Comparison of ENCODE assay signal across 9 cellular contexts in genomic region chr13:25353344-25353743, GRCh38. TPM values are rescaled to one million over a fixed set of nuclear protein-coding genes. Genes with fewer than 3 reads are reported as not detected.
"Had no signal": no experiment of that assay in that cellular context is flagged by ENCODE, and none has a peak within 500 bp of the region (broad histone marks: within the 10 kb centered on the region; RNA-seq: fewer than 3 reads in every experiment).

No MANE protein-coding gene starts in this region.

- DNase-seq: GDM1, GF-D8 had no signal

- H3K4me3 ChIP-seq: GM12878 had no signal

- FAIRE-seq: G401.6, GM12878, GM12891, GM12892, GM18507, GM19239 had no signal

- ATAC-seq: GM12878 had no signal

RNA-seq across cellular contexts. Expression of gene ATP8A2, which starts 18.4 kb away (rescaled TPM):
- total RNA-seq: G401, GM12878 had no signal
